ENCODE assay signal across 8 cellular contexts in genomic region chr1:224433671-224434446, GRCh38. TPM values are rescaled to one million over a fixed set of nuclear protein-coding genes. Genes with fewer than 3 reads are reported as not detected.
DNase-seq lines count a peak whose midpoint lies in the region; ATAC-seq and TF ChIP-seq lines count a peak whose summit lies in the region.

No MANE protein-coding gene starts in this region.

- H3K36me3 ChIP-seq in muscle layer of colon (ENCODE audit: insufficient read depth, low read length) (no peaks in the 10 kb centered on the region), thoracic aorta (no peaks in the 10 kb centered on the region)

- ATAC-seq in thoracic aorta (ENCODE audit: insufficient number of reproducible peaks, low FRiP score, low read depth) (no peak), GM21390 (IDR thresholded peaks at IDR 0.05; ENCODE audit: unreplicated experiment) (no peak), GM18498 (IDR thresholded peaks at IDR 0.05; ENCODE audit: unreplicated experiment) (no peak)

- POLR2A ChIA-PET in GM10248 (lab: Yijun Ruan, JAX): no interaction called here

- peak overlapping the region; percentile 92 for H3K27ac ChIP-seq in muscle layer of colon (ENCODE audit: low read depth, low read length)
- peak overlapping the region; percentile 95 to 96 for H3K27ac ChIP-seq in thoracic aorta

- TF ChIP-seq CTCF in GM10248 (IDR thresholded peaks at IDR 0.05; ENCODE audit: control extremely low read depth, extremely low read depth, low read depth, missing control alignments) (no peak), NB4 (IDR thresholded peaks at IDR 0.05; ENCODE audit: low read depth, low read length) (no peak), thoracic aorta (IDR thresholded peaks at IDR 0.05) (no peak)

- TF ChIP-seq POLR2A in NB4 (IDR thresholded peaks at IDR 0.05; ENCODE audit: extremely low read depth, insufficient read length) (no peak), erythroblast (IDR thresholded peaks at IDR 0.05; ENCODE audit: low read length) (no peak)

- H3K4me3 ChIP-seq in NB4 (ENCODE audit: low read depth, low read length): peak overlapping the region; percentile 82
- peak overlapping the region; percentile 59 to 78 for H3K4me3 ChIP-seq in muscle layer of colon (ENCODE audit: low read depth in 1 of 2, low read length in 2 of 2)
- H3K4me3 ChIP-seq in thoracic aorta: peak overlapping the region; percentile 95

- CTCF ChIA-PET in GM10248 (lab: Yijun Ruan, JAX): interaction anchor here (1.2 to 1.7 kb wide), 3 partner anchors 15 to 100 kb away, joined by 3 read pairs; no protein-coding TSS in a partner anchor

- H3K9me3 ChIP-seq in muscle layer of colon (ENCODE audit: low read length) (no peaks in the 10 kb centered on the region), thoracic aorta (no peaks in the 10 kb centered on the region)

- peak; percentile 46 for DNase-seq in GM10248 (ENCODE audit: extremely low spot score)
- peak; percentile 56 for DNase-seq in NB4 (ENCODE audit: low read depth)
- DNase-seq in activated T-cell treated with anti-CD3 and anti-CD28 coated beads for 48 hours (ENCODE audit: low read depth): peak; percentile 19
- peak; percentile 70 to 76 for DNase-seq in erythroblast (lab: John Stamatoyannopoulos, UW)
- DNase-seq in thoracic aorta (ENCODE audit: low spot score): no peak

- H3K9ac ChIP-seq in muscle layer of colon (ENCODE audit: low read length): peak overlapping the region; percentile 30

- H3K4me1 ChIP-seq in muscle layer of colon (ENCODE audit: insufficient read depth, low read length): peaks cover 33% of the 10 kb centered on the region
- H3K4me1 ChIP-seq in thoracic aorta (ENCODE audit: control insufficient read depth in 1 of 2, low read depth in 2 of 2): peaks cover 33 to 49% of the 10 kb centered on the region in 2 donors

- H3K27me3 ChIP-seq in muscle layer of colon (ENCODE audit: control insufficient read depth in 1 of 2, insufficient read depth in 2 of 2, low read length in 2 of 2): no peaks in the 10 kb centered on the region
- H3K27me3 ChIP-seq in thoracic aorta (replicated peaks; ENCODE audit: insufficient read depth): no peaks in the 10 kb centered on the region

RNA-seq across cellular contexts. Expression of gene WDR26, which starts 0.7 kb away (rescaled TPM):
- total RNA-seq in thoracic aorta: 10 to 100 TPM; 71.5 to 85.9 TPM
